8 cellular contexts compared by ENCODE assay signal in genomic region chr2:28751956-28752607, GRCh38. TPM values are rescaled to one million over a fixed set of nuclear protein-coding genes. Genes with fewer than 3 reads are reported as not detected.
A peak's percentile ranks its signal among the peaks of the same experiment; 100 is the strongest.
DNase-seq lines count a peak whose midpoint lies in the region; ATAC-seq, FAIRE-seq and TF ChIP-seq lines count a peak whose summit lies in the region.

No MANE protein-coding gene starts in this region.

- peak overlapping the region; percentile 95 to 100 (median 99) for H3K27ac Mint-ChIP-seq in immature natural killer cell

- H3K9ac ChIP-seq in BLaER1 (peak overlapping the region; percentile 99), K562 (ENCODE audit: insufficient read depth in 1 of 2, low read depth in 2 of 2, low read length in 2 of 2) (peak overlapping the region; percentile 82 to 99)

- H3K4me1 ChIP-seq in BLaER1 (peaks cover 47% of the 10 kb centered on the region), K562 (replicated peaks in 1 of 2; ENCODE audit: control insufficient read depth in 2 of 2, insufficient read depth in 2 of 2, low read length in 2 of 2) (peaks cover 3 to 27% of the 10 kb centered on the region in 2 experiments)

- no peak for TF ChIP-seq CTCF in K562 (IDR thresholded peaks at IDR 0.05 in 2 of 3, conservative IDR thresholded peaks at IDR 0.05 in 1 of 3; ENCODE audit: insufficient read depth in 2 of 3, low read depth in 1 of 3, low read length in 3 of 3)

- H3K4me3 ChIP-seq in BLaER1 (peak overlapping the region; percentile 96), K562 (peak overlapping the region; percentile 90)

- FAIRE-seq in K562 (lab: Jason Lieb, UNC), result no peak

- BruUV-seq in K562 (replicated peaks; lab: Mats Ljungman, UMichigan), result no TSS peak

- no peaks in the 10 kb centered on the region for H3K36me3 Mint-ChIP-seq in immature natural killer cell

- no peak; the same call in 1 of the 2 replicates for TF ChIP-seq POLR2A in K562 (conservative IDR thresholded peaks at IDR 0.05)

- 0% methylated on average over 25 of the region's 75 CpGs for WGBS in K562 (ENCODE audit: insufficient coverage, low coverage, missing lambda C conversion rate)

- peaks cover 61% of the 10 kb centered on the region for H3K79me2 ChIP-seq in K562 (ENCODE audit: control insufficient read depth, insufficient read depth, low read length)

- peak; percentile 3 for ATAC-seq in GM18520 (IDR thresholded peaks at IDR 0.05; ENCODE audit: unreplicated experiment)
- ATAC-seq in HG02981 (IDR thresholded peaks at IDR 0.05; ENCODE audit: unreplicated experiment), result peak; percentile 28
- peak; percentile 60 for ATAC-seq in K562

- POLR2A ChIA-PET in K562 (lab: Yijun Ruan, JAX), result interaction anchor here (0.5 to 2.0 kb wide), 18 partner anchors 10 to 1441 kb away, joined by 3 to 10 read pairs (median 4); partner anchors contain the start of gene WDR43

- H2AFZ ChIP-seq in K562 (ENCODE audit: low read depth, low read length), result peak overlapping the region; percentile 85

- no peak for TF ChIP-seq RAD21 in K562 (CRISPR knock-in tag; conservative IDR thresholded peaks at IDR 0.05 in 1 of 2, IDR thresholded peaks at IDR 0.05 in 1 of 2)

- H3K9me3 Mint-ChIP-seq in immature natural killer cell, result no peaks in the 10 kb centered on the region

- peaks cover 51% of the 10 kb centered on the region for H4K20me1 ChIP-seq in BLaER1
- H4K20me1 ChIP-seq in K562 (replicated peaks; ENCODE audit: control insufficient read depth, insufficient read depth, low read length), result peaks cover 8% of the 10 kb centered on the region; the same call in 1 of the 2 replicates

- H3K9me1 ChIP-seq in K562 (ENCODE audit: control insufficient read depth, insufficient read depth, low read length), result no peaks in the 10 kb centered on the region

- peak; percentile 4 to 96 for DNase-seq in SHP77 (lab: John Stamatoyannopoulos, UW)
- DNase-seq in K562 (ENCODE audit: extremely low read depth in 1 of 4, low spot score in 3 of 4), result peak in 3 of 4 experiments; percentile 35 to 58 (median 41)
- DNase-seq in immature natural killer cell, result no peak
- peak; percentile 40 to 42 for DNase-seq in stimulated activated CD4-positive, alpha-beta T cell treated with anti-CD3 and anti-CD28 coated beads, Interleukin-2, amount 100 ng/mL, for 24 hours
- DNase-seq in occipital lobe (lab: John Stamatoyannopoulos, UW), result no peak

- peaks cover 50 to 62% of the 10 kb centered on the region in 2 donors for H3K4me1 Mint-ChIP-seq in immature natural killer cell

- H3K27me3 Mint-ChIP-seq in immature natural killer cell (ENCODE audit: low read depth in 3 of 3), result peaks cover 13 to 30% (median 13%) of the 10 kb centered on the region in 3 donors

- peak overlapping the region; percentile 97 for H3K27ac ChIP-seq in BLaER1
- peak overlapping the region; percentile 93 for H3K27ac ChIP-seq in K562 (ENCODE audit: extremely low read depth, low read depth, low read length)

- CTCF ChIA-PET in K562 (lab: Yijun Ruan, JAX; ENCODE audit: low intra/inter-chr PET ratio), result interaction anchor here (1.9 to 4.3 kb wide), 3 partner anchors 130 to 185 kb away, joined by 7 to 48 read pairs (median 18); no protein-coding TSS in a partner anchor

- H3K36me3 ChIP-seq in BLaER1 (peaks cover 5% of the 10 kb centered on the region; the same call in 1 of the 2 replicates), K562 (ENCODE audit: control insufficient read depth, insufficient read depth, low read length) (no peaks in the 10 kb centered on the region)

- in situ Hi-C loops in K562 (cut with MboI), result loop anchor here (25.0 kb wide), 1 partner anchor 165 kb away; no protein-coding TSS in a partner anchor

- H3K4me2 ChIP-seq in BLaER1 (peak overlapping the region; percentile 70), K562 (ENCODE audit: insufficient read depth, low read length) (peak overlapping the region; percentile 84)

- intact Hi-C loops in K562 (cut with micrococcal nuclease), result loop anchor here (5.0 kb wide), 1 partner anchor 70 kb away; no protein-coding TSS in a partner anchor

- H3K27me3 ChIP-seq in BLaER1 (no peaks in the 10 kb centered on the region), K562 (ENCODE audit: control insufficient read depth in 2 of 2, insufficient read depth in 2 of 2, low read length in 2 of 2) (no peaks in the 10 kb centered on the region)

- no peak for TF ChIP-seq EP300 in K562 (IDR thresholded peaks at IDR 0.05; ENCODE audit: low read length)

- H3K9me3 ChIP-seq in BLaER1 (no peaks in the 10 kb centered on the region), K562 (replicated peaks; ENCODE audit: control insufficient read depth, insufficient read depth, low read depth, low read length) (no peaks in the 10 kb centered on the region)

- H3K4me3 Mint-ChIP-seq in immature natural killer cell, result peak overlapping the region; percentile 87 to 98 (median 98)

TF ChIP-seq in K562, 482 proteins besides CTCF, POLR2A, EP300 and RAD21 (continues in another document):
- TF ChIP-seq FOXJ2 (tag; IDR thresholded peaks at IDR 0.05) (0 out of 2 replicates have a peak, but pooled peaks have one; percentile 9), TBP (optimal IDR thresholded peaks at IDR 0.05; ENCODE audit: low read depth, low read length) (peak; percentile 61), TFAP4 (CRISPR knock-in tag; IDR thresholded peaks at IDR 0.05; ENCODE audit: borderline replicate concordance) (peak; percentile 25; the same call in 1 of the 2 replicates), ZNF76 (CRISPR knock-in tag; IDR thresholded peaks at IDR 0.05; ENCODE audit: borderline replicate concordance) (0 out of 2 replicates have a peak, but pooled peaks have one; percentile 59), USF1 (CRISPR knock-in tag; IDR thresholded peaks at IDR 0.05) (0 out of 2 replicates have a peak, but pooled peaks have one; percentile 16), RBFOX2 (IDR thresholded peaks at IDR 0.05; ENCODE audit: low read depth, low read length) (peak; percentile 87), ZFP36 (IDR thresholded peaks at IDR 0.05; ENCODE audit: low read depth, low read length, partially characterized antibody) (peak; percentile 81), RBBP5 (IDR thresholded peaks at IDR 0.05; ENCODE audit: borderline replicate concordance, insufficient read depth, low read length, poor library complexity, severe bottlenecking) (peak; percentile 93), BCOR (IDR thresholded peaks at IDR 0.05) (0 out of 2 replicates have a peak, but pooled peaks have one; percentile 23)

RNA-seq across cellular contexts. Expression of gene PPP1CB, which starts 0.5 kb away (rescaled TPM):
- 15.2 and 51.7 TPM in 2 replicates for total RNA-seq in K562 (2011; cell fraction: chromatin; rRNA removed; ENCODE audit: low replicate concordance)
- 10.0 and 11.2 TPM in 2 replicates for total RNA-seq in K562 (2011; cell fraction: nucleolus; rRNA removed)
- 20.1 and 31.0 TPM in 2 replicates for total RNA-seq in K562 (2011; cell fraction: nucleoplasm; rRNA removed)
- 31.6 and 40.6 TPM in 2 replicates for total RNA-seq in K562 (2014; rRNA removed)
- total RNA-seq in K562 (2014; rRNA removed; fragmentation: Illumina TruSeq; extraction: Trizol), result 77.4 and 95.2 TPM in 2 replicates
- total RNA-seq in K562 (2015; rRNA removed; fragmentation: Illumina TruSeq; extraction: Trizol), result 55.3 and 67.5 TPM in 2 replicates
- 113 and 118 TPM in 2 replicates for total RNA-seq in K562 (2021)
- polyA plus RNA-seq in K562 (2011; rRNA removed), result 42.1 and 58.9 TPM in 2 replicates
- 10.3 and 23.6 TPM in 2 replicates for polyA plus RNA-seq in K562 (2011; cell fraction: cytosol; rRNA removed)
- polyA plus RNA-seq in K562 (2011; cell fraction: nucleus; rRNA removed), result 7.4 and 13.1 TPM in 2 replicates
- 49.8 and 54.7 TPM in 2 replicates for polyA plus RNA-seq in K562 (2012)
- polyA plus RNA-seq in K562 (2014; fragmentation: Illumina TruSeq; extraction: Trizol), result 41.5 and 49.0 TPM in 2 replicates
- polyA plus RNA-seq in K562 (2014; fragmentation: Nextera tagmentation; extraction: Ambion mirVana), result 100 to 1,000 TPM in 1 of 2 experiments, 10 to 100 TPM in 1; 55.7 to 112 TPM
- polyA plus RNA-seq in K562 (2014; rRNA removed), result 25.6 and 27.0 TPM in 2 replicates
- 134 and 142 TPM in 2 replicates for polyA minus RNA-seq in K562 (2011; rRNA and poly(A)+ RNA removed)
- 60.7 and 63.8 TPM in 2 replicates for polyA minus RNA-seq in K562 (2011; cell fraction: cytosol; rRNA and poly(A)+ RNA removed)
- 11.8 and 27.0 TPM in 2 replicates for polyA minus RNA-seq in K562 (2011; cell fraction: nucleus; rRNA and poly(A)+ RNA removed)
- polyA plus RNA-seq in immature natural killer cell, result 100 to 1,000 TPM in 1 of 3 donors, 10 to 100 TPM in 2; 62.1 to 104 (median 72.3) TPM
- 433 TPM for total RNA-seq in occipital lobe

RNA-seq across cellular contexts. Expression of gene SPDYA, which starts 58.6 kb away (rescaled TPM):
- total RNA-seq in K562 (2011; cell fraction: chromatin; rRNA removed; ENCODE audit: low replicate concordance), result 0.74 and 4.7 TPM in 2 replicates
- total RNA-seq in K562 (2011; cell fraction: nucleolus; rRNA removed), result not detected in 2 replicates
- 1.2 and 1.7 TPM in 2 replicates for total RNA-seq in K562 (2011; cell fraction: nucleoplasm; rRNA removed)
- total RNA-seq in K562 (2014; rRNA removed) (0.05 and 0.37 TPM in 2 replicates), K562 (2014; rRNA removed; fragmentation: Illumina TruSeq; extraction: Trizol) (0.22 and 0.44 TPM in 2 replicates), K562 (2015; rRNA removed; fragmentation: Illumina TruSeq; extraction: Trizol) (0.41 and 0.43 TPM in 2 replicates), K562 (2021) (0.16 and 0.27 TPM in 2 replicates), occipital lobe (1.4 TPM)
- polyA plus RNA-seq in K562 (2011; rRNA removed) (0.07 and 0.09 TPM in 2 replicates), K562 (2014; fragmentation: Illumina TruSeq; extraction: Trizol) (0.10 TPM in 1 of 2 replicates, not detected in the other), K562 (2014; fragmentation: Nextera tagmentation; extraction: Ambion mirVana) (1 to 10 TPM in 1 of 2 experiments, under 1 TPM in 1; 0.62 to 1.6 TPM), K562 (2014; rRNA removed) (0.17 TPM in 1 of 2 replicates, not detected in the other), immature natural killer cell (not detected)
- not detected in 2 replicates for polyA plus RNA-seq in K562 (2011; cell fraction: cytosol; rRNA removed)
- 0.18 TPM in 1 of 2 replicates, not detected in the other for polyA plus RNA-seq in K562 (2011; cell fraction: nucleus; rRNA removed)
- polyA plus RNA-seq in K562 (2012), result 0.26 and 0.32 TPM in 2 replicates
- 0.74 and 1.0 TPM in 2 replicates for polyA minus RNA-seq in K562 (2011; rRNA and poly(A)+ RNA removed)
- not detected in 2 replicates for polyA minus RNA-seq in K562 (2011; cell fraction: cytosol; rRNA and poly(A)+ RNA removed)
- 0.54 and 1.00 TPM in 2 replicates for polyA minus RNA-seq in K562 (2011; cell fraction: nucleus; rRNA and poly(A)+ RNA removed)

Comparison
In these comparisons a context has a peak if more than half of its experiments do, and no peak if none do; other contexts are left out.
1. ATAC-seq: peak in every context shown above with its lines; median percentile 60 in K562; 28 in HG02981; 3 in GM18520.
2. DNase-seq: peak in SHP77 (2 of 2), K562 (3 of 4) and stimulated activated CD4-positive, alpha-beta T cell treated with anti-CD3 and anti-CD28 coated beads, Interleukin-2, amount 100 ng/mL, for 24 hours (2 of 2); none in immature natural killer cell (0 of 3) and occipital lobe (single experiment).